In the genomic region with DNA sequence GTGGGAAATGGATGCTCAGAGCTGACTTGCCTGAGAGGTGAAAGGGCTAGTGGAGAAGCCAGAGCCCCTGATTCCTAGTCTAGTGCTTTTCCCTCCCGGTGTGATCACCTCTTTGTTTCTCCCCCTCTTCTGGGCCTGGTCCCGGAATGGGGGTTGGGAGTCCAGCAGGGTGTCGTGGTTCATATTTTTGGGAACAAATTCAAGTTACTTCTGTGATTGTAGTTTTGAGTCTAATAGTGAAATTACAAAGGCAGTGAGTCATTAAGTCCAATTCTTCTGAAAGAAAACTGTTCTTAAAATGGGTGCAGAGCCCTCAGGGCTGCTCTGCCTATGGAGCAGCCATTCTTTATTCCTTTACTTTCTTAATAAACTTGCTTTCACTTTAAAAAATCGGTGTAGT, we compare ENCODE assay signal across 11 cellular contexts. TPM values are rescaled to one million over a fixed set of nuclear protein-coding genes. Genes with fewer than 3 reads are reported as not detected.
DNase-seq lines count a peak whose midpoint lies in the region; ATAC-seq lines count a peak whose summit lies in the region.
"Had no signal": no experiment of that assay in that cellular context is flagged by ENCODE, and none has a peak within 500 bp of the region (broad histone marks: within the 10 kb centered on the region; RNA-seq: fewer than 3 reads in every experiment).

No MANE protein-coding gene starts in this region.

- POLR2A ChIA-PET in activated naive CD8-positive, alpha-beta T cell treated with anti-CD3 and anti-CD28 coated beads, Interleukin-2, amount 10 ng/mL, durations not matched to agents 7 days and 5 days (lab: Charles Lee) = no interaction called here

- DNase-seq in stimulated activated naive CD8-positive, alpha-beta T cell treated with anti-CD3 and anti-CD28 coated beads, Interleukin-15, Interleukin-2, amounts not matched to agents 100 U/mL and 50 U/mL, for 24 hours = no peak
- DNase-seq in activated naive CD8-positive, alpha-beta T cell treated with anti-CD3 and anti-CD28 coated beads, Interleukin-2, amount 10 ng/mL, durations not matched to agents 7 days and 5 days = no peak
- no peak for DNase-seq in memory B cell (ENCODE audit: low spot score in 2 of 2)
- no peak for DNase-seq in DMS 273 (lab: John Stamatoyannopoulos, UW; ENCODE audit: unreplicated experiment)
- no peak for DNase-seq in stimulated activated CD4-positive, alpha-beta T cell treated with anti-CD3 and anti-CD28 coated beads, Interleukin-1b, Interleukin-23, amount 100 ng/mL, for 48 hours
- DNase-seq: kidney; stimulated activated CD4-positive, alpha-beta T cell treated with anti-CD3 and anti-CD28 coated beads, Interleukin-2, amount 100 ng/mL, for 24 hours had no signal

- H3K4me1 Mint-ChIP-seq in stimulated activated naive CD8-positive, alpha-beta T cell treated with anti-CD3 and anti-CD28 coated beads, Interleukin-15, Interleukin-2, amounts not matched to agents 100 ng/mL and 50 ng/mL, for 24 hours (ENCODE audit: low read depth) = peaks cover 97% of the 10 kb centered on the region
- H3K4me1 Mint-ChIP-seq in activated naive CD8-positive, alpha-beta T cell treated with anti-CD3 and anti-CD28 coated beads, Interleukin-2, amount 10 ng/mL, durations not matched to agents 7 days and 5 days = peaks cover 80% of the 10 kb centered on the region
- H3K4me1 Mint-ChIP-seq in memory B cell = peaks cover 72% of the 10 kb centered on the region

- peaks cover 67% of the 10 kb centered on the region for H3K36me3 Mint-ChIP-seq in stimulated activated naive CD8-positive, alpha-beta T cell treated with anti-CD3 and anti-CD28 coated beads, Interleukin-15, Interleukin-2, amounts not matched to agents 100 ng/mL and 50 ng/mL, for 24 hours (ENCODE audit: low read depth)
- peaks cover 19% of the 10 kb centered on the region for H3K36me3 Mint-ChIP-seq in activated naive CD8-positive, alpha-beta T cell treated with anti-CD3 and anti-CD28 coated beads, Interleukin-2, amount 10 ng/mL, durations not matched to agents 7 days and 5 days
- H3K36me3 Mint-ChIP-seq in memory B cell = peaks cover 6% of the 10 kb centered on the region

- H3K4me3 Mint-ChIP-seq in stimulated activated naive CD8-positive, alpha-beta T cell treated with anti-CD3 and anti-CD28 coated beads, Interleukin-15, Interleukin-2, amounts not matched to agents 100 ng/mL and 50 ng/mL, for 24 hours = peak overlapping the region; percentile 64
- no peak overlapping the region for H3K4me3 Mint-ChIP-seq in activated naive CD8-positive, alpha-beta T cell treated with anti-CD3 and anti-CD28 coated beads, Interleukin-2, amount 10 ng/mL, durations not matched to agents 7 days and 5 days
- peak overlapping the region; percentile 11 for H3K4me3 Mint-ChIP-seq in memory B cell

- no peaks in the 10 kb centered on the region for H3K27me3 Mint-ChIP-seq in stimulated activated naive CD8-positive, alpha-beta T cell treated with anti-CD3 and anti-CD28 coated beads, Interleukin-15, Interleukin-2, amounts not matched to agents 100 ng/mL and 50 ng/mL, for 24 hours
- no peaks in the 10 kb centered on the region for H3K27me3 Mint-ChIP-seq in activated naive CD8-positive, alpha-beta T cell treated with anti-CD3 and anti-CD28 coated beads, Interleukin-2, amount 10 ng/mL, durations not matched to agents 7 days and 5 days
- H3K27me3 Mint-ChIP-seq in memory B cell = no peaks in the 10 kb centered on the region

- H3K9me3 Mint-ChIP-seq in stimulated activated naive CD8-positive, alpha-beta T cell treated with anti-CD3 and anti-CD28 coated beads, Interleukin-15, Interleukin-2, amounts not matched to agents 100 ng/mL and 50 ng/mL, for 24 hours = no peaks in the 10 kb centered on the region
- H3K9me3 Mint-ChIP-seq in activated naive CD8-positive, alpha-beta T cell treated with anti-CD3 and anti-CD28 coated beads, Interleukin-2, amount 10 ng/mL, durations not matched to agents 7 days and 5 days = no peaks in the 10 kb centered on the region
- H3K9me3 Mint-ChIP-seq in memory B cell = no peaks in the 10 kb centered on the region

- peak overlapping the region; percentile 97 for H3K27ac Mint-ChIP-seq in stimulated activated naive CD8-positive, alpha-beta T cell treated with anti-CD3 and anti-CD28 coated beads, Interleukin-15, Interleukin-2, amounts not matched to agents 100 ng/mL and 50 ng/mL, for 24 hours
- peak overlapping the region; percentile 62 for H3K27ac Mint-ChIP-seq in activated naive CD8-positive, alpha-beta T cell treated with anti-CD3 and anti-CD28 coated beads, Interleukin-2, amount 10 ng/mL, durations not matched to agents 7 days and 5 days
- peak overlapping the region; percentile 99 for H3K27ac Mint-ChIP-seq in memory B cell

- ATAC-seq in stimulated activated naive CD8-positive, alpha-beta T cell treated with anti-CD3 and anti-CD28 coated beads, Interleukin-15, Interleukin-2, amounts not matched to agents 100 U/mL and 50 U/mL, for 24 hours = no peak
- no peak for ATAC-seq in activated naive CD8-positive, alpha-beta T cell treated with anti-CD3 and anti-CD28 coated beads, Interleukin-2, amount 10 ng/mL, durations not matched to agents 7 days and 5 days (ENCODE audit: low read depth)
- ATAC-seq in memory B cell (ENCODE audit: low read depth) = no peak
- ATAC-seq in HG02870 (IDR thresholded peaks at IDR 0.05; ENCODE audit: unreplicated experiment) = no peak
- ATAC-seq in GM19351 (IDR thresholded peaks at IDR 0.05; ENCODE audit: unreplicated experiment) = no peak

RNA-seq across cellular contexts. Expression of a gene that starts 7.6 kb away (rescaled TPM):
- total RNA-seq in activated naive CD8-positive, alpha-beta T cell treated with anti-CD3 and anti-CD28 coated beads, Interleukin-2, amount 10 ng/mL, durations not matched to agents 7 days and 5 days = 10 to 100 TPM; 42.9 to 44.5 TPM

RNA-seq across cellular contexts. Expression of a gene that starts 44.3 kb away (rescaled TPM):
- not detected for total RNA-seq in activated naive CD8-positive, alpha-beta T cell treated with anti-CD3 and anti-CD28 coated beads, Interleukin-2, amount 10 ng/mL, durations not matched to agents 7 days and 5 days
- total RNA-seq: kidney, ovary had no signal
